ENCODE assay signal across 8 cellular contexts in genomic region chr2:190408538-190409271, GRCh38. TPM values are rescaled to one million over a fixed set of nuclear protein-coding genes. Genes with fewer than 3 reads are reported as not detected.
A peak's percentile ranks its signal among the peaks of the same experiment; 100 is the strongest.
DNase-seq lines count a peak whose midpoint lies in the region; ATAC-seq and TF ChIP-seq lines count a peak whose summit lies in the region.

No MANE protein-coding gene starts in this region.

- TF ChIP-seq CTCF in cardiac muscle cell (IDR thresholded peaks at IDR 0.05; ENCODE audit: low read depth, low read length), result no peak
- TF ChIP-seq CTCF in tibial nerve (IDR thresholded peaks at IDR 0.05), result no peak

- H2BK12ac ChIP-seq in trophoblast cell (ENCODE audit: low read length), result no peak overlapping the region

- CTCF ChIA-PET in activated naive CD4-positive, alpha-beta T cell treated with anti-CD3 and anti-CD28 coated beads, Interleukin-2, amount 10 ng/mL, durations not matched to agents 7 days and 5 days (lab: Charles Lee), result interaction anchor here (0.7 kb wide), 1 partner anchor 271 kb away, joined by 3 read pairs; no protein-coding TSS in a partner anchor

- no peak overlapping the region for H2AK5ac ChIP-seq in trophoblast cell (ENCODE audit: low read length)

- peaks cover 2% of the 10 kb centered on the region for H3K79me2 ChIP-seq in trophoblast cell (ENCODE audit: control insufficient read depth, insufficient read depth, low read length, poor library complexity)

- H3K36me3 Mint-ChIP-seq in activated naive CD4-positive, alpha-beta T cell treated with anti-CD3 and anti-CD28 coated beads, Interleukin-2, amount 10 ng/mL, durations not matched to agents 7 days and 5 days, result peaks cover 10% of the 10 kb centered on the region

- H3K4ac ChIP-seq in trophoblast cell (ENCODE audit: low read depth, low read length), result no peak overlapping the region

- peak overlapping the region; percentile 59 for H4K12ac ChIP-seq in trophoblast cell (ENCODE audit: low read depth, low read length)

- H3K18ac ChIP-seq in trophoblast cell (ENCODE audit: low read length), result no peak overlapping the region

- DNase-seq in DMS 273 (lab: John Stamatoyannopoulos, UW; ENCODE audit: unreplicated experiment) (peak; percentile 76), HPDE6-E6E7 (ENCODE audit: extremely low spot score) (peak; percentile 22), RPMI8226 (peak; percentile 80), cardiac muscle cell (ENCODE audit: low read depth in 1 of 2, low spot score in 1 of 2) (peak in 1 of 2 donors; percentile 36), trophoblast cell (peak; percentile 12 to 34), tibial nerve (ENCODE audit: low spot score in 2 of 2) (peak in 1 of 2 donors; percentile 30)
- peak; percentile 85 for DNase-seq in activated naive CD4-positive, alpha-beta T cell treated with anti-CD3 and anti-CD28 coated beads, Interleukin-2, amount 10 ng/mL, durations not matched to agents 7 days and 5 days

- no peaks in the 10 kb centered on the region for H3K9me3 Mint-ChIP-seq in activated naive CD4-positive, alpha-beta T cell treated with anti-CD3 and anti-CD28 coated beads, Interleukin-2, amount 10 ng/mL, durations not matched to agents 7 days and 5 days

- H3K27ac Mint-ChIP-seq in activated naive CD4-positive, alpha-beta T cell treated with anti-CD3 and anti-CD28 coated beads, Interleukin-2, amount 10 ng/mL, durations not matched to agents 7 days and 5 days, result peak overlapping the region; percentile 96

- no peak overlapping the region for H3K27ac ChIP-seq in cardiac muscle cell
- no peak overlapping the region for H3K27ac ChIP-seq in trophoblast cell (ENCODE audit: low read depth, low read length)
- peak overlapping the region; percentile 66 to 93 (median 92) for H3K27ac ChIP-seq in tibial nerve

- no peak overlapping the region for H2BK5ac ChIP-seq in trophoblast cell (ENCODE audit: low read depth, low read length, poor library complexity)

- peaks cover 45% of the 10 kb centered on the region for H3K4me1 Mint-ChIP-seq in activated naive CD4-positive, alpha-beta T cell treated with anti-CD3 and anti-CD28 coated beads, Interleukin-2, amount 10 ng/mL, durations not matched to agents 7 days and 5 days

- H3K9me3 ChIP-seq in cardiac muscle cell (ENCODE audit: low read depth) (no peaks in the 10 kb centered on the region), trophoblast cell (ENCODE audit: insufficient read depth, low read depth, low read length) (no peaks in the 10 kb centered on the region), tibial nerve (no peaks in the 10 kb centered on the region)

- no peak overlapping the region for H2BK120ac ChIP-seq in trophoblast cell (ENCODE audit: insufficient read depth, low read length, poor library complexity)

- H3K4me3 ChIP-seq in cardiac muscle cell (peak overlapping the region; percentile 66), trophoblast cell (ENCODE audit: low read depth, low read length) (peak overlapping the region; percentile 75), tibial nerve (peak overlapping the region; percentile 63 to 92 (median 86))

- H3K79me1 ChIP-seq in trophoblast cell (ENCODE audit: low read length), result no peaks in the 10 kb centered on the region

- peak overlapping the region; percentile 58 for H4K8ac ChIP-seq in trophoblast cell (ENCODE audit: low read depth, low read length)

- no CpG with 5 or more reads among the region's 54 CpGs for WGBS in trophoblast cell (ENCODE audit: extremely low coverage, insufficient coverage, insufficient read length)
- WGBS in tibial nerve, 2 donors, result 2 to 3% methylated on average over 22 to 44 of the region's 54 CpGs

- peak in 1 of 2 donors; percentile 62 for TF ChIP-seq EP300 in tibial nerve (IDR thresholded peaks at IDR 0.05)

- H3K36me3 ChIP-seq in cardiac muscle cell, result no peaks in the 10 kb centered on the region
- H3K36me3 ChIP-seq in trophoblast cell (ENCODE audit: control insufficient read depth in 1 of 2, insufficient read depth in 2 of 2, low read length in 2 of 2), result no peaks in the 10 kb centered on the region
- H3K36me3 ChIP-seq in tibial nerve, result peaks cover 0 to 6% (median 0%) of the 10 kb centered on the region in 3 donors

- H2AFZ ChIP-seq in trophoblast cell (ENCODE audit: insufficient read depth, low read length, poor library complexity), result peak overlapping the region; percentile 30

- no peaks in the 10 kb centered on the region for H3K27me3 Mint-ChIP-seq in activated naive CD4-positive, alpha-beta T cell treated with anti-CD3 and anti-CD28 coated beads, Interleukin-2, amount 10 ng/mL, durations not matched to agents 7 days and 5 days

- H4K91ac ChIP-seq in trophoblast cell (ENCODE audit: low read depth, low read length), result peak overlapping the region; percentile 34

- peak overlapping the region; percentile 89 for H3K4me3 Mint-ChIP-seq in activated naive CD4-positive, alpha-beta T cell treated with anti-CD3 and anti-CD28 coated beads, Interleukin-2, amount 10 ng/mL, durations not matched to agents 7 days and 5 days

- peak; percentile 60 for ATAC-seq in GM19468 (IDR thresholded peaks at IDR 0.05; ENCODE audit: extremely low read depth, unreplicated experiment)

- H3K4me2 ChIP-seq in trophoblast cell (ENCODE audit: low read length), result peak overlapping the region; percentile 91

- TF ChIP-seq POLR2A in tibial nerve (IDR thresholded peaks at IDR 0.05), result peak in 1 of 2 donors; percentile 23

- H3K4me1 ChIP-seq in cardiac muscle cell (ENCODE audit: low read depth) (no peaks in the 10 kb centered on the region), trophoblast cell (ENCODE audit: control insufficient read depth in 1 of 2, insufficient read depth in 2 of 2, low read length in 2 of 2) (peaks cover 0 to 2% of the 10 kb centered on the region in 2 experiments), tibial nerve (peaks cover 0 to 40% (median 12%) of the 10 kb centered on the region in 4 donors)

- no peak overlapping the region for H3K23ac ChIP-seq in trophoblast cell (ENCODE audit: low read length)

- no peak overlapping the region for H3K9ac ChIP-seq in trophoblast cell (ENCODE audit: low read length)

- peak overlapping the region; percentile 65 for H3K14ac ChIP-seq in trophoblast cell (ENCODE audit: low read length)

- H3K27me3 ChIP-seq in cardiac muscle cell (peaks cover 92% of the 10 kb centered on the region), trophoblast cell (ENCODE audit: insufficient read depth, low read length) (peaks cover 21% of the 10 kb centered on the region), tibial nerve (no peaks in the 10 kb centered on the region)

RNA-seq across cellular contexts. Expression of gene MFSD6, which starts 0.6 kb away (rescaled TPM):
- total RNA-seq in cardiac muscle cell (0.63 and 1.5 TPM in 2 replicates), tibial nerve (10 to 100 TPM; 87.1 to 96.6 (median 92.4) TPM)
- 0.62 and 0.64 TPM in 2 replicates for polyA plus RNA-seq in cardiac muscle cell
- polyA plus RNA-seq in trophoblast cell (2013), result 7.2 and 8.1 TPM in 2 replicates

Comparison
In these comparisons a context has a peak if more than half of its experiments do, and no peak if none do; other contexts are left out.
1. H3K27ac ChIP-seq: peak in tibial nerve (4 of 4); none in cardiac muscle cell (single experiment) and trophoblast cell (single experiment).
2. RNA of gene MFSD6, which starts 0.6 kb away (total RNA-seq): 87.1 to 96.6 TPM in tibial nerve; 0.63 to 1.5 TPM in cardiac muscle cell; every median in the first group is over 10 times any median in the second.
3. Peak in every context shown above with its lines, with median percentiles within 50 percentile points of each other: H3K4me3 ChIP-seq.